In the genomic region with DNA sequence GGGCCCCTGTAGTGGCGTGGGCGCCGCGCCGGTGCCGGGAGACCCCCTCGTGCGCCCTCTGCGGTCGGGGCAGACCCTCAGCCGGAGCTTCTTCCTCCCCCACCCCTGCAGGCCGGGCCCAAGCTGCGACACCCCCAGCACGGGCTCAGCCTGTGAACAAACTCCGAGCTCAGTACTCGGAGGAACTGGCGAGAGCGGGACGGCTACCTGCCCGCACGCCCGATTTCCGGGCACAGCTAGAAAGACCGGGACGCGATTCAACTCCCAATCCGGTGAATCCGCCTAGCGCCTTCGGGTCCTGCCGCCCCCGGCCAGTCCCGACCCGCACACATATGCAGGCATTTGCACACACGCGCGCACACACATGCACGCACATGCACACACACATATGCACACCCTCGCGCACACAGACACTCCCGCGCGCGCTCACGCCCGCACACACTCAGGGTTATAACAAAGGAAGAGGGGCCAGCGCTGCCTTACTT, we compare ENCODE assay signal across 9 cellular contexts. TPM values are rescaled to one million over a fixed set of nuclear protein-coding genes. Genes with fewer than 3 reads are reported as not detected.
DNase-seq lines count a peak whose midpoint lies in the region; TF ChIP-seq lines count a peak whose summit lies in the region.
"Had no signal": no experiment of that assay in that cellular context is flagged by ENCODE, and none has a peak within 500 bp of the region (broad histone marks: within the 10 kb centered on the region; RNA-seq: fewer than 3 reads in every experiment).

No MANE protein-coding gene starts in this region.

- peak overlapping the region; percentile 95 for H3K9ac ChIP-seq in iPS-20b (ENCODE audit: low read depth, low read length)

- H3K9me3 ChIP-seq in iPS-20b (ENCODE audit: insufficient read depth, low read depth, low read length) (no peaks in the 10 kb centered on the region), testis (no peaks in the 10 kb centered on the region)

- intact Hi-C loops in testis (cut with DNase I; ENCODE audit: low total_unique reads): no loop called here

- DNase-seq in activated naive CD4-positive, alpha-beta T cell treated with Interleukin-2 at 50 U/mL for 16 hours: peak; percentile 6
- no peak for DNase-seq in activated naive CD4-positive, alpha-beta T cell treated with anti-CD3 and anti-CD28 coated beads, Interleukin-2, amount 50 U/mL, for 16 hours
- DNase-seq in testis (no peak), GF-D8 (lab: John Stamatoyannopoulos, UW) (no peak), HK-2 (ENCODE audit: unreplicated experiment) (no peak), COR-L47 (lab: John Stamatoyannopoulos, UW) (no peak)

- WGBS in testis, 2 donors: 0 to 2% methylated on average over 1 to 46 of the region's 47 CpGs

- H3K27me3 ChIP-seq in iPS-20b (ENCODE audit: insufficient read depth, low read length) (peaks cover 13% of the 10 kb centered on the region), testis (no peaks in the 10 kb centered on the region)

- H3K27ac ChIP-seq in VCaP (peak overlapping the region; percentile 31; the same call in 1 of the 2 replicates), iPS-20b (ENCODE audit: low read length) (peak overlapping the region; percentile 53), testis (no peak overlapping the region)

- H3K36me3 ChIP-seq in iPS-20b (ENCODE audit: insufficient read depth, low read depth, low read length): peaks cover 19% of the 10 kb centered on the region; the same call in 1 of the 2 replicates
- H3K36me3 ChIP-seq in testis (ENCODE audit: low read depth, missing control alignments): no peaks in the 10 kb centered on the region

- H3K4me1 ChIP-seq in iPS-20b (ENCODE audit: insufficient read depth, low read length): peaks cover 25% of the 10 kb centered on the region
- H3K4me1 ChIP-seq in testis: peaks cover 31% of the 10 kb centered on the region

- H3K4me3 ChIP-seq in iPS-20b (ENCODE audit: low read length) (peak overlapping the region; percentile 95), testis (peak overlapping the region; percentile 32 to 36)

- TF ChIP-seq CTCF in VCaP (conservative IDR thresholded peaks at IDR 0.05) (no peak), testis (IDR thresholded peaks at IDR 0.05) (no peak)

- no peak for TF ChIP-seq POLR2A in testis (IDR thresholded peaks at IDR 0.05)

RNA-seq across cellular contexts. Expression of a gene that starts 0.6 kb away (rescaled TPM):
- total RNA-seq in testis: 10 to 100 TPM; 14.4 to 15.5 TPM
- 5.9 TPM for polyA plus RNA-seq in testis (ENCODE audit: insufficient read depth, low read depth, low replicate concordance)
- total RNA-seq: NCI-H460 had no signal

RNA-seq across cellular contexts. Expression of a gene that starts 34.6 kb away (rescaled TPM):
- 10 to 100 TPM; 35.2 to 71.1 TPM for total RNA-seq in testis
- 83.2 TPM for polyA plus RNA-seq in testis (ENCODE audit: insufficient read depth, low read depth, low replicate concordance)
- total RNA-seq: NCI-H460 had no signal

RNA-seq across cellular contexts. Expression of a gene that starts 48.0 kb away (rescaled TPM):
- total RNA-seq in testis: 1 to 10 TPM; 6.5 to 8.5 TPM
- 9.2 TPM for polyA plus RNA-seq in testis (ENCODE audit: insufficient read depth, low read depth, low replicate concordance)

Comparison
In these comparisons a context has a peak if more than half of its experiments do, and no peak if none do; other contexts are left out.
1. H3K27ac ChIP-seq: peak in VCaP (single experiment) and iPS-20b (single experiment); none in testis (0 of 2).